8 cellular contexts compared by ENCODE assay signal in the genomic region with DNA sequence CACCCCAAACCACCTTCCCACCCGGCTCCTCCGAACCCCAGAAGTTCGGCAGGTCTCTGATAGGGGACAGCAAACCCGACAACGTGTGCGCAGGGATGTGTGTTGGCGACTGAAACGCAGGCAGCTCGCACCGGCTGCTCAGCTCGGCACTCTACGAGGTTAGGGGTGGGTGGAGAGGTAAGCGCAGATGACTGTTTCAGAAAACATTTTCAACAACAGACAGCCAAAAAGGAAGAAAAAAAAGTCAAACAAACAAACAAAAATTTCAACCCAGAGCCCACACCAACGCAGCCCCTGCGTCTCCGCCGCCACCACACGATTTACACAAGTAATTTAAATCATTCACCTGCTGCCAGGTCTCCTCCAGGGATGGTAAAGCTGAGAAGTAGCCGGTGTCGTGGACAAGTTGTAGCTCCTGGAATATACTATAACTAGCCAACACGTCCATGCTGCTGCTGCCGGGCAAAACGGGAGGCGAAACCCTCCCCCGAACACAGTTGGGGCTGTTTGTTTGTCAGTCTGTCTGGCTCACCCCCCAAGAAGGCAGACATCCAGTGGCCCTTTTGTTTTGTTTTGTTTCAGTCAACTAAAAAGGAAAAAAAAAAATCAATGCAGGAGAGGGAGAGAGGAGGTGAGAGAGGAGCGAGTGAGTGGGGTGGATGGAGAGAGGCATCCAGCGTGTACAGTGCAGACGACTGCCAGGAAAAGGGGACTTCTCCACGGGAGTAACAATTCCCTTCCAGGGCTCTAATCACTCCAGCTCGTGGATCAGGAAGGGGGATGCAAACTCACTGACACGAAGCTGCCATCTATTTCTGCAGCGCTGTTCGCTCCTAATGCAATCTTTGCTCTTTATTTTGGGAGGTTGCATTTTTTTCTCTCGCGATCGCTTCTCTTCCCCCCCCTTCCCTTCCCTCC. TPM values are rescaled to one million over a fixed set of nuclear protein-coding genes. Genes with fewer than 3 reads are reported as not detected.
DNase-seq lines count a peak whose midpoint lies in the region; ATAC-seq and TF ChIP-seq lines count a peak whose summit lies in the region.

TSS of gene KLF7 (minus strand) at position 828 of the 918 bp plus-strand sequence. CDS start at position 448, 380 bp downstream.

- H3K4me3 ChIP-seq in HUES6 (ENCODE audit: low read depth, low read length) (peak within 1 kb of the TSS; percentile 86), WERI-Rb-1 (ENCODE audit: low read depth, low read length) (peak within 1 kb of the TSS; percentile 69), skin epidermis (peak within 1 kb of the TSS; percentile 62 to 88 (median 75))

- H3K27me3 ChIP-seq in HUES6 (ENCODE audit: control insufficient read depth, insufficient read depth, low read length) (no peaks in the 10 kb centered on the region), WERI-Rb-1 (ENCODE audit: insufficient read depth, low read depth, severe bottlenecking) (no peaks in the 10 kb centered on the region)

- CTCF ChIA-PET in Calu3 (lab: Charles Lee): interaction anchor here (0.6 to 1.0 kb wide), 5 partner anchors 11 to 590 kb away, joined by 3 to 5 read pairs (median 3); no protein-coding TSS in a partner anchor

- no peak for TF ChIP-seq CTCF in Calu3 (IDR thresholded peaks at IDR 0.05; ENCODE audit: unreplicated experiment)
- no peak for TF ChIP-seq CTCF in WERI-Rb-1 (IDR thresholded peaks at IDR 0.05; ENCODE audit: low read depth, low read length)

- H3K27ac ChIP-seq in HUES6 (ENCODE audit: low read depth, low read length): peak within 1 kb of the TSS; percentile 99
- peak within 1 kb of the TSS; percentile 100 for H3K27ac ChIP-seq in WERI-Rb-1
- H3K27ac ChIP-seq in caudate nucleus (ENCODE audit: low read depth, low read length): peak within 1 kb of the TSS; percentile 99
- peak within 1 kb of the TSS; percentile 99 to 100 (median 100) for H3K27ac ChIP-seq in skin epidermis

- 0 out of 2 replicates have a peak, but pooled peaks cover 3% of the 10 kb centered on the region for H3K36me3 ChIP-seq in HUES6 (ENCODE audit: control insufficient read depth, insufficient read depth, low read length)
- peaks cover 3% of the 10 kb centered on the region; the same call in 1 of the 2 replicates for H3K36me3 ChIP-seq in WERI-Rb-1

- BruUV-seq in Calu3 (replicated peaks; lab: Mats Ljungman, UMichigan): TSS peak; percentile 51

- peaks cover 55% of the 10 kb centered on the region for H3K4me1 ChIP-seq in HUES6 (ENCODE audit: control insufficient read depth, insufficient read depth, low read length)

- peaks cover 37% of the 10 kb centered on the region for H3K4me1 Mint-ChIP-seq in Calu3 (ENCODE audit: low read depth, unreplicated experiment)

- peak within 1 kb of the TSS; percentile 93 for H3K4me3 Mint-ChIP-seq in Calu3 (ENCODE audit: low read depth, unreplicated experiment)

- H3K36me3 Mint-ChIP-seq in Calu3 (ENCODE audit: insufficient read depth, unreplicated experiment): peaks cover 58% of the 10 kb centered on the region

- DNase-seq in Calu3: peak; percentile 38
- DNase-seq in WERI-Rb-1: peak; percentile 31
- peak in 55 of 61 donors; percentile 18 to 91 (median 62) for DNase-seq in caudate nucleus (lab: John Stamatoyannopoulos, UW)
- DNase-seq in islet precursor cell: peak; percentile 63

- no peak for ATAC-seq in HG03432 (IDR thresholded peaks at IDR 0.05; ENCODE audit: unreplicated experiment)
- ATAC-seq in GM18858 (IDR thresholded peaks at IDR 0.05; ENCODE audit: unreplicated experiment): no peak

- peak within 1 kb of the TSS; percentile 100 for H3K9ac ChIP-seq in HUES6 (ENCODE audit: low read length)

- intact Hi-C loops in Calu3 (cut with micrococcal nuclease; ENCODE audit: unreplicated experiment): loop anchor here (2.0 to 5.0 kb wide), 2 partner anchors 43 to 363 kb away; no protein-coding TSS in a partner anchor

- no peaks in the 10 kb centered on the region for H3K9me3 Mint-ChIP-seq in Calu3 (ENCODE audit: low read depth, unreplicated experiment)

- H3K27ac Mint-ChIP-seq in Calu3 (ENCODE audit: unreplicated experiment): peak within 1 kb of the TSS; percentile 100

- H3K9me3 ChIP-seq in HUES6 (ENCODE audit: control insufficient read depth, insufficient read depth, low read depth, low read length): no peaks in the 10 kb centered on the region
- peaks cover under 1% of the 10 kb centered on the region for H3K9me3 ChIP-seq in WERI-Rb-1 (ENCODE audit: severe bottlenecking)

- peaks cover 8% of the 10 kb centered on the region for H3K27me3 Mint-ChIP-seq in Calu3 (ENCODE audit: unreplicated experiment)

RNA-seq across cellular contexts. Expression of gene KLF7, which starts in this region (rescaled TPM):
- 22.2 and 24.9 TPM in 2 replicates for total RNA-seq in Calu3 (2022)
